8 cellular contexts compared by ENCODE assay signal in the genomic region with DNA sequence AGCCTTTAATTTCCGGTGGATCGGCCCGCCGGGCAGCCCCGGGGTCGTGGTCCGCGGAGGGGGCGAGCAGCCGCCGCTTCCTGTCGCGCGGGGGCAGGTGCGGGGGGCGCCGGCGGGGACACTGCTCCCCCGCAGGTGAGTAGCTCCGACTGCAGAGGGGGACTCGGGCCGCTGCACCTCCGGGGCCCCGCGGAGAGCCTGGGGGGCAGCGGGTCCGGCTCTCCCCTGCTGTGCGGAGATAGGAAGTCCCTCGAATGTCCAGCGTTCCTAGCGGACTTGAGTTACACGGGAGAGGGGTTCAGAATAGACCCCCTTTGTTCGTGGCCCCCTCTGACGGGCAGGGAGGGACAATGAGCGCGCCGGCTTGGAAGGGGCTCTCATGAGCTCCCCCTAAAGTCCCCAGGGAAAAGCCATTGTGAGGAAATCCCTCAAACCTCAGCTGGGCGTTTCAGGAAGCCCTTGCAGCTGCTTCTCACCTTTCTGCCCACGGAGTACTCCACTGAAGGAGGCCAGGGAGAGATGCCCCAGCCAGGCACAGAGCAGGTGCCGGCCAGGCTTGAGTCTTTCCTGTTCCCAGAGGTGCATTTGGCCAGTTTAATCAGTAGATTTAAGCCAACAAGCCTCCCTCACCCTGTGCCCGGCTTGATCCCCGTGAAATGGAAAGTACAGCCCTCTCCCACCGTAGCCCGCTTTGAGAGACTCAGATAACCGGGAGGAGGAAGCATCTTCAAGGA. TPM values are rescaled to one million over a fixed set of nuclear protein-coding genes. Genes with fewer than 3 reads are reported as not detected.
DNase-seq lines count a peak whose midpoint lies in the region; ATAC-seq and TF ChIP-seq lines count a peak whose summit lies in the region.

No MANE protein-coding gene starts in this region.

- TF ChIP-seq CTCF in spleen (IDR thresholded peaks at IDR 0.05 in 8 of 11, conservative IDR thresholded peaks at IDR 0.05 in 3 of 11): no peak

- no peaks in the 10 kb centered on the region for H3K9me3 Mint-ChIP-seq in activated CD8-positive, alpha-beta T cell treated with anti-CD3 and anti-CD28 coated beads, Interleukin-2, amount 10 ng/mL, durations not matched to agents 7 days and 5 days (ENCODE audit: insufficient read depth)

- H3K9me3 ChIP-seq in iPS-18c (ENCODE audit: control insufficient read depth, insufficient read depth, low read length): peaks cover 2% of the 10 kb centered on the region
- no peaks in the 10 kb centered on the region for H3K9me3 ChIP-seq in spleen

- WGBS in spleen, 5 donors: 1 to 3% (median 2%) methylated on average over 28 to 45 of the region's 45 CpGs

- peaks cover 26% of the 10 kb centered on the region for H3K27me3 Mint-ChIP-seq in activated CD8-positive, alpha-beta T cell treated with anti-CD3 and anti-CD28 coated beads, Interleukin-2, amount 10 ng/mL, durations not matched to agents 7 days and 5 days (ENCODE audit: low read depth)

- intact Hi-C loops in spleen (cut with DNase I; ENCODE audit: low total_unique reads): loop anchor here (5.0 kb wide), 1 partner anchor 163 kb away; no protein-coding TSS in a partner anchor

- no peak overlapping the region for H3K27ac Mint-ChIP-seq in activated CD8-positive, alpha-beta T cell treated with anti-CD3 and anti-CD28 coated beads, Interleukin-2, amount 10 ng/mL, durations not matched to agents 7 days and 5 days

- no peak for TF ChIP-seq POLR2A in spleen (IDR thresholded peaks at IDR 0.05)

- DNase-seq in ELR (ENCODE audit: low read depth) (peak; percentile 15), NAMALWA (ENCODE audit: low spot score) (peak; percentile 67), spleen (peak; percentile 77), NCI-H187 treated with DMSO at 0.1 percent for 48 hours (lab: John Stamatoyannopoulos, UW) (no peak), cerebellar cortex (ENCODE audit: low spot score) (no peak)
- DNase-seq in activated CD8-positive, alpha-beta T cell treated with anti-CD3 and anti-CD28 coated beads, Interleukin-2, amount 10 ng/mL, durations not matched to agents 7 days and 5 days: peak; percentile 31

- H3K4me1 ChIP-seq in spleen: peaks cover 16 to 71% (median 60%) of the 10 kb centered on the region in 6 donors

- CTCF ChIA-PET in activated CD8-positive, alpha-beta T cell treated with anti-CD3 and anti-CD28 coated beads, Interleukin-2, amount 10 ng/mL, durations not matched to agents 7 days and 5 days (lab: Charles Lee): interaction anchor here (0.8 to 2.0 kb wide), 6 partner anchors 17 to 238 kb away, joined by 3 to 8 read pairs (median 4); a partner anchor contains a TSS

- H3K27me3 ChIP-seq in spleen (replicated peaks in 1 of 7): peaks cover 0 to 87% (median 21%) of the 10 kb centered on the region in 7 donors

- H3K4me1 Mint-ChIP-seq in activated CD8-positive, alpha-beta T cell treated with anti-CD3 and anti-CD28 coated beads, Interleukin-2, amount 10 ng/mL, durations not matched to agents 7 days and 5 days (ENCODE audit: low read depth): peaks cover 22% of the 10 kb centered on the region

- POLR2A ChIA-PET in activated CD8-positive, alpha-beta T cell treated with anti-CD3 and anti-CD28 coated beads, Interleukin-2, amount 10 ng/mL, durations not matched to agents 7 days and 5 days (lab: Charles Lee): interaction anchor here (0.6 to 1.3 kb wide), 2 partner anchors 170 to 238 kb away, joined by 3 to 4 read pairs; no protein-coding TSS in a partner anchor

- H3K36me3 ChIP-seq in spleen: no peaks in the 10 kb centered on the region

- H3K4me3 ChIP-seq in iPS-18c (ENCODE audit: insufficient read depth, low read depth, low read length): peak overlapping the region; percentile 76
- H3K4me3 ChIP-seq in spleen: peak overlapping the region; percentile 43 to 79 (median 55)

- no peaks in the 10 kb centered on the region for H3K36me3 Mint-ChIP-seq in activated CD8-positive, alpha-beta T cell treated with anti-CD3 and anti-CD28 coated beads, Interleukin-2, amount 10 ng/mL, durations not matched to agents 7 days and 5 days (ENCODE audit: low read depth)

- H3K4me3 Mint-ChIP-seq in activated CD8-positive, alpha-beta T cell treated with anti-CD3 and anti-CD28 coated beads, Interleukin-2, amount 10 ng/mL, durations not matched to agents 7 days and 5 days: peak overlapping the region; percentile 24

- peak; percentile 49 for ATAC-seq in activated CD8-positive, alpha-beta T cell treated with anti-CD3 and anti-CD28 coated beads, Interleukin-2, amount 10 ng/mL, durations not matched to agents 7 days and 5 days
- ATAC-seq in HG03159 (IDR thresholded peaks at IDR 0.05; ENCODE audit: unreplicated experiment): no peak

- peak overlapping the region in 7 of 8 donors; percentile 35 to 78 (median 75) for H3K27ac ChIP-seq in spleen

RNA-seq across cellular contexts. Expression of a gene that starts 0.9 kb away (rescaled TPM):
- total RNA-seq in activated CD8-positive, alpha-beta T cell treated with anti-CD3 and anti-CD28 coated beads, Interleukin-2, amount 10 ng/mL, durations not matched to agents 7 days and 5 days: 10 to 100 TPM in 1 of 2 experiments, 1 to 10 TPM in 1; 8.3 to 10.8 TPM
- 10 to 100 TPM; 15.1 to 45.5 (median 24.9) TPM for total RNA-seq in spleen
- polyA plus RNA-seq in spleen: 10 to 100 TPM in 2 of 3 donors, 1 to 10 TPM in 1; 7.9 to 33.5 (median 18.2) TPM

Comparison
In these comparisons a context has a peak if more than half of its experiments do, and no peak if none do; other contexts are left out.
1. DNase-seq: peak in ELR (single experiment), NAMALWA (single experiment), activated CD8-positive, alpha-beta T cell treated with anti-CD3 and anti-CD28 coated beads, Interleukin-2, amount 10 ng/mL, durations not matched to agents 7 days and 5 days (single experiment) and spleen (single experiment); none in NCI-H187 treated with DMSO at 0.1 percent for 48 hours (single experiment) and cerebellar cortex (single experiment).